ENCODE assay signal across 14 cellular contexts in the genomic region with DNA sequence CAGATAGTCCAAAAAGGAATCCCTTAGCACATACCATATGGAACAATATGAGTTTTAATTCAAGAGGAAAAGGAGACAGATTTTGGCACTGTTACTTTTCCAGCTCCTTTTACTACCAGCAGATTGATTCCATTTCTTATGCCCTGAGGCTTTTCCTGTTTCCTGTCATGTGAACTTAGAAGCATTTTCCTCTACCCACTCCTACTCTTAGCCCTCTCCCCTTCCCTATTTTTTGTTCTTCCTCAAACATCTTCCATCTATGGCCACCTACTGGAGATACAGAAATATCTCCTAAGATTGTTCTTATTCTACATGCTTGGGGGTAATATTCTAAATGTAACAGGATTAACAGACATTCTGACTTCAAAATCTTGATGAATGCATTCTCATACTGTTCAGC.
A peak's percentile ranks its signal among the peaks of the same experiment; 100 is the strongest.
DNase-seq lines count a peak whose midpoint lies in the region; ATAC-seq and TF ChIP-seq lines count a peak whose summit lies in the region.
"Had no signal": no experiment of that assay in that cellular context is flagged by ENCODE, and none has a peak within 500 bp of the region (broad histone marks: within the 10 kb centered on the region; RNA-seq: fewer than 3 reads in every experiment).

No MANE protein-coding gene starts in this region.

- DNase-seq in BJ (ENCODE audit: low read depth) (no peak), HFF-Myc (ENCODE audit: extremely low read depth, low read depth) (peak; percentile 72), astrocyte of the spinal cord (ENCODE audit: low read depth, low spot score) (no peak), left kidney (ENCODE audit: low read depth, low spot score) (peak; percentile 34), HuH-7.5 (ENCODE audit: low spot score) (no peak)
- no peak for DNase-seq in naive thymus-derived CD8-positive, alpha-beta T cell
- DNase-seq: activated CD8-positive, alpha-beta memory T cell treated with anti-CD3 and anti-CD28 coated beads for 24 hours; activated naive CD4-positive, alpha-beta T cell treated with anti-CD3 and anti-CD28 coated beads, Interleukin-2, amount 10 ng/mL, durations not matched to agents 7 days and 5 days; cerebellar nuclear complex; DMS79 treated with DMSO at 0.1 percent for 48 hours; IMR-90; PC-9; right cardiac atrium had no signal

- H3K27me3 ChIP-seq in BJ (ENCODE audit: control insufficient read depth, insufficient read depth, low read length) = no peaks in the 10 kb centered on the region; the same call in 1 of the 2 replicates

- peak overlapping the region in 1 of 10 donors; percentile 8 for H3K4me3 Mint-ChIP-seq in naive thymus-derived CD8-positive, alpha-beta T cell
- H3K4me3 Mint-ChIP-seq: activated naive CD4-positive, alpha-beta T cell treated with anti-CD3 and anti-CD28 coated beads, Interleukin-2, amount 10 ng/mL, durations not matched to agents 7 days and 5 days had no signal

- peaks cover 12 to 28% (median 22%) of the 10 kb centered on the region in 4 donors for H3K4me1 Mint-ChIP-seq in naive thymus-derived CD8-positive, alpha-beta T cell

- CTCF ChIA-PET in BJ (lab: Yijun Ruan, JAX) = no interaction called here

- no peak overlapping the region for H3K4me3 ChIP-seq in BJ (ENCODE audit: low read depth, low read length)
- no peak overlapping the region for H3K4me3 ChIP-seq in HFF-Myc (replicated peaks; ENCODE audit: low read depth, low read length)
- H3K4me3 ChIP-seq in astrocyte of the spinal cord (ENCODE audit: low read depth, low read length) = no peak overlapping the region
- H3K4me3 ChIP-seq: PC-9 had no signal

- no peaks in the 10 kb centered on the region for H3K27me3 Mint-ChIP-seq in naive thymus-derived CD8-positive, alpha-beta T cell
- H3K27me3 Mint-ChIP-seq: activated naive CD4-positive, alpha-beta T cell treated with anti-CD3 and anti-CD28 coated beads, Interleukin-2, amount 10 ng/mL, durations not matched to agents 7 days and 5 days had no signal

- peaks cover 0 to 19% (median 6%) of the 10 kb centered on the region in 3 donors for H3K36me3 Mint-ChIP-seq in naive thymus-derived CD8-positive, alpha-beta T cell
- H3K36me3 Mint-ChIP-seq: activated naive CD4-positive, alpha-beta T cell treated with anti-CD3 and anti-CD28 coated beads, Interleukin-2, amount 10 ng/mL, durations not matched to agents 7 days and 5 days had no signal

- H3K27ac Mint-ChIP-seq in naive thymus-derived CD8-positive, alpha-beta T cell = peak overlapping the region in 2 of 10 donors; percentile 5 to 40
- H3K27ac Mint-ChIP-seq: activated naive CD4-positive, alpha-beta T cell treated with anti-CD3 and anti-CD28 coated beads, Interleukin-2, amount 10 ng/mL, durations not matched to agents 7 days and 5 days had no signal

- ATAC-seq in GM18498 (IDR thresholded peaks at IDR 0.05; ENCODE audit: unreplicated experiment) = no peak
- no peak for ATAC-seq in naive thymus-derived CD8-positive, alpha-beta T cell

- TF ChIP-seq CTCF in BJ (IDR thresholded peaks at IDR 0.05; ENCODE audit: insufficient read depth, low read depth, low read length) (peak; percentile 22; the same call in 1 of the 2 replicates), HFF-Myc (IDR thresholded peaks at IDR 0.05; ENCODE audit: low read depth, low read length, missing control alignments) (peak; percentile 17), astrocyte of the spinal cord (IDR thresholded peaks at IDR 0.05; ENCODE audit: low read depth, low read length) (peak; percentile 21)

- no peaks in the 10 kb centered on the region for H3K36me3 ChIP-seq in BJ (ENCODE audit: control insufficient read depth, insufficient read depth, low read length)

- in situ Hi-C loops in astrocyte of the spinal cord (cut with HindIII; ENCODE audit: low sequenced_read_pairs) = no loop called here

- H3K9me3 Mint-ChIP-seq in naive thymus-derived CD8-positive, alpha-beta T cell = peaks cover 0 to 2% (median 0%) of the 10 kb centered on the region in 9 donors
- H3K9me3 Mint-ChIP-seq: activated naive CD4-positive, alpha-beta T cell treated with anti-CD3 and anti-CD28 coated beads, Interleukin-2, amount 10 ng/mL, durations not matched to agents 7 days and 5 days had no signal

- POLR2A ChIA-PET in BJ (lab: Charles Lee) = no interaction called here
- POLR2A ChIA-PET in naive thymus-derived CD8-positive, alpha-beta T cell (lab: Charles Lee) = no interaction called here

Comparison
In these comparisons a context has a peak if more than half of its experiments do, and no peak if none do; other contexts are left out.
1. DNase-seq: peak in HFF-Myc (single experiment) and left kidney (single experiment); none in BJ (single experiment), astrocyte of the spinal cord (single experiment), naive thymus-derived CD8-positive, alpha-beta T cell (0 of 10) and HuH-7.5 (single experiment).
2. Peak in every context shown above with its lines, with median percentiles within 50 percentile points of each other: CTCF ChIP-seq.